Comparison of ENCODE assay signal across 6 cellular contexts in genomic region chr6:149848343-149848742, GRCh38. TPM values are rescaled to one million over a fixed set of nuclear protein-coding genes. Genes with fewer than 3 reads are reported as not detected.
"Had no signal": no experiment of that assay in that cellular context is flagged by ENCODE, and none has a peak within 500 bp of the region (broad histone marks: within the 10 kb centered on the region; RNA-seq: fewer than 3 reads in every experiment).

No MANE protein-coding gene starts in this region.

RNA-seq across cellular contexts. Expression of gene RAET1E, which starts 49.6 kb away (rescaled TPM):
- total RNA-seq: activated B cell treated with CpG ODN at 0.5 μM for 24 hours; activated CD4-positive, alpha-beta T cell treated with anti-CD3 and anti-CD28 coated beads, Interleukin-2, amount 10 ng/mL, durations not matched to agents 24 days and 14 days; activated CD8-positive, alpha-beta memory T cell treated with anti-CD3 and anti-CD28 coated beads, Interleukin-2, amount 10 ng/mL, durations not matched to agents 7 days and 5 days; activated T-helper 1 cell treated with anti-CD3 and anti-CD28 coated beads, Interleukin-12 subunit alpha, Interleukin-12 subunit beta, Interleukin-2, Interleukin-4 antibody, amounts not matched to agents 30 ng/mL and 10 ng/mL and 1 ng/mL, durations not matched to agents 14 hours and 24 hours and 36 hours; cardiac septum had no signal
- polyA plus RNA-seq: IgD-negative memory B cell had no signal
